Comparison of ENCODE assay signal across 19 cellular contexts in the genomic region with DNA sequence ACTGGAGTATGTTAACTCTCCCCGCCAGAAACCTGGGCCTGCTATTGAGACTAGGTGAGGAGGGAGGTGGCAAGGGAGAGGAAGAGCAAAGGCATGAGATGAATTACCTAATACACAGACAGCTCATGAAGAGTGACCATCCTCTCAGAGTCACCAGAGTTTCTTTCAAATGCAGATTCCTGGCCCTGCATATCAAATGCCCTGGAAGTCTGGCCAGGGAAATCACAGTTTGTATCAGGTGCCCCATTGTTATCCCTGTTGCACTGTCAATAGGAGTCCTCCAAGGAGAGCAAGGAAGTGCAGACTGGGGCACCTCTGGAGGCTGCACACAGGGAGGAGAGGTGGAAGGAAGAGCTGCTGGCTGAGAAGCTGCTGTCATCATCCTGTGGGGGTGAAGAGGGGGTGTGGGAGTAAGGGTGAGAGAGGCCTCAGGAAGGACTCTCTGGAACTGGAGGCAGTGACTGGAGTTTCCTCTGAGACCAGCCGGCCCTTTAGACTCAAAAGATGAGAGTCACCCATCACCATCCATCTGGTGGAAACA.
DNase-seq lines count a peak whose midpoint lies in the region; ATAC-seq, FAIRE-seq and TF ChIP-seq lines count a peak whose summit lies in the region.
"Had no signal": no experiment of that assay in that cellular context is flagged by ENCODE, and none has a peak within 500 bp of the region (broad histone marks: within the 10 kb centered on the region; RNA-seq: fewer than 3 reads in every experiment).

No MANE protein-coding gene starts in this region.

- no peak overlapping the region for H2BK15ac ChIP-seq in mesendoderm (replicated peaks; ENCODE audit: low read depth)

- TF ChIP-seq EP300 in ovary (IDR thresholded peaks at IDR 0.05): no peak

- no peaks in the 10 kb centered on the region for H3K9me3 ChIP-seq in ovary
- H3K9me3 ChIP-seq: vagina had no signal

- H3K36me3 ChIP-seq in mesendoderm (ENCODE audit: control insufficient read depth, insufficient read depth, low read length): no peaks in the 10 kb centered on the region
- no peaks in the 10 kb centered on the region for H3K36me3 ChIP-seq in ovary
- H3K36me3 ChIP-seq: vagina had no signal

- H3K18ac ChIP-seq in mesendoderm (ENCODE audit: low read length): no peak overlapping the region

- WGBS in mesendoderm (ENCODE audit: extremely low coverage, insufficient coverage, low lambda C conversion rate): no CpG with 5 or more reads among the region's 2 CpGs
- 88 to 90% (median 89%) methylated on average over 2 of the region's 2 CpGs for WGBS in ovary, 3 donors

- no peak overlapping the region for H3K9ac ChIP-seq in mesendoderm (ENCODE audit: low read length)
- H3K9ac ChIP-seq: KMS-11 had no signal

- no peak for TF ChIP-seq CTCF in RWPE1 (conservative IDR thresholded peaks at IDR 0.05; ENCODE audit: low read depth)
- no peak for TF ChIP-seq CTCF in ovary (IDR thresholded peaks at IDR 0.05)

- H4K8ac ChIP-seq in mesendoderm (ENCODE audit: low read depth, low read length): no peak overlapping the region

- H3K27me3 ChIP-seq in mesendoderm (ENCODE audit: insufficient read depth, low read length, poor library complexity) (no peaks in the 10 kb centered on the region), ovary (no peaks in the 10 kb centered on the region)
- H3K27me3 ChIP-seq: vagina had no signal

- H3K79me2 ChIP-seq in mesendoderm (ENCODE audit: control insufficient read depth, insufficient read depth, low read length): no peaks in the 10 kb centered on the region

- no peak overlapping the region for H4K5ac ChIP-seq in mesendoderm (ENCODE audit: low read length)

- H3K56ac ChIP-seq in mesendoderm (ENCODE audit: low read length): no peak overlapping the region

- no peak overlapping the region for H2AK5ac ChIP-seq in mesendoderm (ENCODE audit: low read length)

- no peaks in the 10 kb centered on the region for H3K79me1 ChIP-seq in mesendoderm (ENCODE audit: low read length)

- H2BK5ac ChIP-seq in mesendoderm (ENCODE audit: low read length): no peak overlapping the region

- H3K4me3 ChIP-seq in mesendoderm (ENCODE audit: low read length) (no peak overlapping the region), ovary (no peak overlapping the region)
- H3K4me3 ChIP-seq: vagina had no signal

- H3K4me1 ChIP-seq in mesendoderm (ENCODE audit: control insufficient read depth, low read depth, low read length) (no peaks in the 10 kb centered on the region), ovary (ENCODE audit: insufficient read depth) (no peaks in the 10 kb centered on the region)

- POLR2A ChIA-PET in RWPE1 (lab: Yijun Ruan, JAX; ENCODE audit: low non-redundant PET): no interaction called here

- H3K27ac ChIP-seq in RWPE1 (peak overlapping the region; percentile 90), mesendoderm (ENCODE audit: low read depth, low read length) (no peak overlapping the region), ovary (no peak overlapping the region)
- H3K27ac ChIP-seq: KMS-11, vagina had no signal

- ATAC-seq in esophagus mucosa (peak; percentile 24), GM21723 (IDR thresholded peaks at IDR 0.05; ENCODE audit: unreplicated experiment) (no peak)
- ATAC-seq: left colon had no signal

- no peak overlapping the region for H3K4me2 ChIP-seq in mesendoderm (ENCODE audit: low read length)
- H3K4me2 ChIP-seq: KMS-11 had no signal

- no peak overlapping the region for H3K23ac ChIP-seq in mesendoderm (ENCODE audit: low read length)

- H2BK120ac ChIP-seq in mesendoderm (ENCODE audit: low read depth, low read length): no peak overlapping the region

- CTCF ChIA-PET in RWPE1 (lab: Yijun Ruan, JAX): no interaction called here

- H3K4ac ChIP-seq in mesendoderm (ENCODE audit: low read depth, low read length): no peak overlapping the region

- no peak for TF ChIP-seq POLR2A in GM12891 (IDR thresholded peaks at IDR 0.05; ENCODE audit: low read depth, low read length)
- no peak for TF ChIP-seq POLR2A in ovary (IDR thresholded peaks at IDR 0.05)

- FAIRE-seq in GM12891 (lab: Jason Lieb, UNC): no peak

- DNase-seq in ELR (ENCODE audit: low read depth) (peak; percentile 68), RWPE1 (ENCODE audit: low spot score) (no peak), mesendoderm (peak; percentile 89), GM12891 (ENCODE audit: insufficient read length, low spot score) (no peak), HUDEP-2 (lab: John Stamatoyannopoulos, UW; ENCODE audit: unreplicated experiment in 76 of 76) (no peak), ovary (no peak)
- DNase-seq: activated T-cell treated with anti-CD3 and anti-CD28 coated beads, Interleukin-2, amount 50 U/mL, for 24 hours; amniotic stem cell; foreskin melanocyte; left colon; NCI-H2081; retina; stimulated activated CD4-positive, alpha-beta T cell treated with anti-CD3 and anti-CD28 coated beads, Interleukin-4, amount 100 ng/mL, for 4 hours; stimulated activated naive CD4-positive, alpha-beta T cell; SW 1271 had no signal

- intact Hi-C loops in ovary (cut with DNase I): no loop called here

TF ChIP-seq in GM12891, 5 proteins besides CTCF, POLR2A, EP300 and RAD21:
- TF ChIP-seq POLR2AphosphoS5 (IDR thresholded peaks at IDR 0.05; ENCODE audit: low read depth, low read length) (no peak), SPI1 (IDR thresholded peaks at IDR 0.05; ENCODE audit: low read depth, low read length) (no peak), POU2F2 (IDR thresholded peaks at IDR 0.05; ENCODE audit: low read depth, low read length) (no peak), TAF1 (IDR thresholded peaks at IDR 0.05; ENCODE audit: low read depth, low read length) (no peak), PAX5 (IDR thresholded peaks at IDR 0.05; ENCODE audit: insufficient read depth, low read length, severe bottlenecking) (no peak)

Comparison
In these comparisons a context has a peak if more than half of its experiments do, and no peak if none do; other contexts are left out.
1. DNase-seq: peak in ELR (single experiment) and mesendoderm (single experiment); none in RWPE1 (single experiment), GM12891 (single experiment), HUDEP-2 (0 of 76) and ovary (0 of 5).